ENCODE assay signal across 1 cellular context in the genomic region with DNA sequence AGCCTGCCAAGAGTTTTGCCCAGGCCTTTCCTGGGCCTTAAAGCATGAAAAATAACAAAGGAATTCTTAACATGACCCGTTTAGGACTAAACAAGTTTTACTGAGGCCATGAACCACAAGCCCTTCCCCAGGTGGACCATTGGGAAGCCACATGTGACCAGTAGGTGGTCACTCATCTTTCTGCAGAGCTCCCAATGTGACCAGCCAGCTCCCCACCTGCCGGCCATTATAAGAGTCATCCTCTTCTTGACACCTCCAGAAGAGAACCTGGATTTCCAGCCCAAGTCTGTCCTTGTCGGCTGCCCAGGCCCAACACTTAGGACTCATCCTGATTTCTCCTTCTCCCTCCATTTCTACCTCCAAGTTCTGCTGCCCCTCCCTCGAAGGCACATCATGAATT.
TF ChIP-seq lines count a peak whose summit lies in the region.

No MANE protein-coding gene starts in this region.

TF ChIP-seq in HepG2, 621 proteins besides CTCF, POLR2A, EP300 and RAD21:
- TF ChIP-seq, protein P1, sequence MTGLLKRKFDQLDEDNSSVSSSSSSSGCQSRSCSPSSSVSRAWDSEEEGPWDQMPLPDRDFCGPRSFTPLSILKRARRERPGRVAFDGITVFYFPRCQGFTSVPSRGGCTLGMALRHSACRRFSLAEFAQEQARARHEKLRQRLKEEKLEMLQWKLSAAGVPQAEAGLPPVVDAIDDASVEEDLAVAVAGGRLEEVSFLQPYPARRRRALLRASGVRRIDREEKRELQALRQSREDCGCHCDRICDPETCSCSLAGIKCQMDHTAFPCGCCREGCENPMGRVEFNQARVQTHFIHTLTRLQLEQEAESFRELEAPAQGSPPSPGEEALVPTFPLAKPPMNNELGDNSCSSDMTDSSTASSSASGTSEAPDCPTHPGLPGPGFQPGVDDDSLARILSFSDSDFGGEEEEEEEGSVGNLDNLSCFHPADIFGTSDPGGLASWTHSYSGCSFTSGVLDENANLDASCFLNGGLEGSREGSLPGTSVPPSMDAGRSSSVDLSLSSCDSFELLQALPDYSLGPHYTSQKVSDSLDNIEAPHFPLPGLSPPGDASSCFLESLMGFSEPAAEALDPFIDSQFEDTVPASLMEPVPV (CRISPR knock-in tag; IDR thresholded peaks at IDR 0.05) = no peak
- TF ChIP-seq TCF12 (IDR thresholded peaks at IDR 0.05) (no peak), TCF12 (CRISPR knock-in tag; IDR thresholded peaks at IDR 0.05) (no peak), SPEN (CRISPR knock-in tag; IDR thresholded peaks at IDR 0.05; ENCODE audit: low read depth) (no peak), ZNF292 (CRISPR knock-in tag; IDR thresholded peaks at IDR 0.05; ENCODE audit: borderline replicate concordance, low read depth) (no peak), ISX (CRISPR knock-in tag; conservative IDR thresholded peaks at IDR 0.05) (no peak), SOX5 (CRISPR knock-in tag; IDR thresholded peaks at IDR 0.05; ENCODE audit: borderline replicate concordance) (no peak)
